ENCODE assay signal across 2 cellular contexts in genomic region chr11:113274708-113275582, GRCh38.
A peak's percentile ranks its signal among the peaks of the same experiment; 100 is the strongest.
TF ChIP-seq lines count a peak whose summit lies in the region.

No MANE protein-coding gene starts in this region.

TF ChIP-seq in K562, 482 proteins besides CTCF, POLR2A, EP300 and RAD21:
- TF ChIP-seq BCOR (IDR thresholded peaks at IDR 0.05) (no peak), POLR2G (IDR thresholded peaks at IDR 0.05; ENCODE audit: low read depth, low read length) (no peak), NFE2L1 (tag; IDR thresholded peaks at IDR 0.05; ENCODE audit: borderline replicate concordance, low read depth) (0 out of 2 replicates have a peak, but pooled peaks have one; percentile 14), RNF2 (IDR thresholded peaks at IDR 0.05) (0 out of 2 replicates have a peak, but pooled peaks have one; percentile 28), BRD4 (IDR thresholded peaks at IDR 0.05) (no peak), PKNOX1 (IDR thresholded peaks at IDR 0.05) (0 out of 2 replicates have a peak, but pooled peaks have one; percentile 20), THAP7 (CRISPR knock-in tag; IDR thresholded peaks at IDR 0.05) (no peak), HNRNPLL (IDR thresholded peaks at IDR 0.05; ENCODE audit: low read depth, low read length, poor library complexity, severe bottlenecking) (no peak), E4F1 (CRISPR knock-in tag; IDR thresholded peaks at IDR 0.05; ENCODE audit: borderline replicate concordance) (no peak)

TF ChIP-seq in HepG2, 621 proteins besides CTCF, POLR2A, EP300 and RAD21:
- TF ChIP-seq TOE1 (CRISPR knock-in tag; IDR thresholded peaks at IDR 0.05) (no peak), ZSCAN29 (CRISPR knock-in tag; conservative IDR thresholded peaks at IDR 0.05) (no peak), ZNF614 (CRISPR knock-in tag; IDR thresholded peaks at IDR 0.05; ENCODE audit: borderline replicate concordance) (no peak), ZBTB21 (CRISPR knock-in tag; IDR thresholded peaks at IDR 0.05) (no peak), POGK (CRISPR knock-in tag; conservative IDR thresholded peaks at IDR 0.05) (no peak), FOXA1 (IDR thresholded peaks at IDR 0.05) (no peak), FOXA1 (CRISPR knock-in tag; IDR thresholded peaks at IDR 0.05) (no peak), TCF12 (IDR thresholded peaks at IDR 0.05) (no peak), TCF12 (CRISPR knock-in tag; IDR thresholded peaks at IDR 0.05) (no peak), HNF1A (IDR thresholded peaks at IDR 0.05; ENCODE audit: low read depth) (no peak), HNF1A (CRISPR knock-in tag; IDR thresholded peaks at IDR 0.05; ENCODE audit: borderline replicate concordance) (no peak), CSRNP2 (CRISPR knock-in tag; conservative IDR thresholded peaks at IDR 0.05; ENCODE audit: low read depth) (no peak), SUZ12 (IDR thresholded peaks at IDR 0.05; ENCODE audit: low read depth, low read length) (no peak), ZNF740 (CRISPR knock-in tag; IDR thresholded peaks at IDR 0.05) (no peak), BCL6 (CRISPR knock-in tag; IDR thresholded peaks at IDR 0.05) (no peak)
